In genomic region chr6:37171970-37172812, GRCh38 we compare ENCODE assay signal across 1 cellular context.
A peak's percentile ranks its signal among the peaks of the same experiment; 100 is the strongest.
TF ChIP-seq lines count a peak whose summit lies in the region.

No MANE protein-coding gene starts in this region.

TF ChIP-seq in K562, 482 proteins besides CTCF, POLR2A, EP300 and RAD21 (continued from another document and continues in another):
- TF ChIP-seq, protein P1, sequence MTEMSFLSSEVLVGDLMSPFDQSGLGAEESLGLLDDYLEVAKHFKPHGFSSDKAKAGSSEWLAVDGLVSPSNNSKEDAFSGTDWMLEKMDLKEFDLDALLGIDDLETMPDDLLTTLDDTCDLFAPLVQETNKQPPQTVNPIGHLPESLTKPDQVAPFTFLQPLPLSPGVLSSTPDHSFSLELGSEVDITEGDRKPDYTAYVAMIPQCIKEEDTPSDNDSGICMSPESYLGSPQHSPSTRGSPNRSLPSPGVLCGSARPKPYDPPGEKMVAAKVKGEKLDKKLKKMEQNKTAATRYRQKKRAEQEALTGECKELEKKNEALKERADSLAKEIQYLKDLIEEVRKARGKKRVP (CRISPR knock-in tag; IDR thresholded peaks at IDR 0.05), result peak; percentile 35
- TF ChIP-seq MECOM (CRISPR knock-in tag; IDR thresholded peaks at IDR 0.05) (no peak), SUPT5H (IDR thresholded peaks at IDR 0.05) (peak; percentile 64), GTF2A2 (tag; IDR thresholded peaks at IDR 0.05) (no peak), KLF6 (CRISPR knock-in tag; IDR thresholded peaks at IDR 0.05; ENCODE audit: borderline replicate concordance) (peak; percentile 63; the same call in 1 of the 2 replicates), PTRF (tag; IDR thresholded peaks at IDR 0.05) (no peak), MAZ (CRISPR knock-in tag; conservative IDR thresholded peaks at IDR 0.05 in 1 of 2, IDR thresholded peaks at IDR 0.05 in 1 of 2) (peak; percentile 52 to 86), BACH1 (tag; IDR thresholded peaks at IDR 0.05) (0 out of 2 replicates have a peak, but pooled peaks have one; percentile 37), ZNF766 (CRISPR knock-in tag; conservative IDR thresholded peaks at IDR 0.05) (0 out of 2 replicates have a peak, but pooled peaks have one; percentile 41), ZNF3 (CRISPR knock-in tag; IDR thresholded peaks at IDR 0.05) (no peak; the same call in 1 of the 2 replicates), YY1 (IDR thresholded peaks at IDR 0.05; ENCODE audit: borderline replicate concordance in 1 of 3, control insufficient read depth in 1 of 3, extremely low read depth in 1 of 3, insufficient read depth in 3 of 3, insufficient read length in 1 of 3, insufficient replicate concordance in 2 of 3, low read depth in 1 of 3, low read length in 2 of 3) (peak in 2 of 3 experiments; percentile 75 to 86), PURB (CRISPR knock-in tag; IDR thresholded peaks at IDR 0.05; ENCODE audit: low read depth) (no peak), ZSCAN32 (CRISPR knock-in tag; IDR thresholded peaks at IDR 0.05) (no peak), ZC3H8 (IDR thresholded peaks at IDR 0.05) (no peak), ZFP30 (CRISPR knock-in tag; IDR thresholded peaks at IDR 0.05; ENCODE audit: borderline replicate concordance) (no peak), ZNF830 (CRISPR knock-in tag; IDR thresholded peaks at IDR 0.05) (no peak), EGR1 (conservative IDR thresholded peaks at IDR 0.05) (peak; percentile 54), BCOR (IDR thresholded peaks at IDR 0.05) (no peak), SIX5 (IDR thresholded peaks at IDR 0.05; ENCODE audit: borderline replicate concordance in 1 of 2, insufficient read depth in 1 of 2, low read depth in 1 of 2, low read length in 2 of 2) (no peak), LCOR (CRISPR knock-in tag; IDR thresholded peaks at IDR 0.05) (peak; percentile 92; the same call in 1 of the 2 replicates), CREB1 (IDR thresholded peaks at IDR 0.05) (peak; percentile 60; the same call in 1 of the 2 replicates), CREB1 (CRISPR knock-in tag; IDR thresholded peaks at IDR 0.05) (peak; percentile 38; the same call in 1 of the 2 replicates), SOX6 (IDR thresholded peaks at IDR 0.05) (peak; percentile 71; the same call in 1 of the 2 replicates), RNF2 (IDR thresholded peaks at IDR 0.05) (peak; percentile 79; the same call in 1 of the 2 replicates), ZNF707 (CRISPR knock-in tag; conservative IDR thresholded peaks at IDR 0.05) (no peak), ILK (tag; IDR thresholded peaks at IDR 0.05; ENCODE audit: borderline replicate concordance, low read depth) (no peak), ZNF384 (IDR thresholded peaks at IDR 0.05; ENCODE audit: low read depth, low read length) (peak; percentile 84), FIP1L1 (IDR thresholded peaks at IDR 0.05; ENCODE audit: low read depth, low read length, poor library complexity, severe bottlenecking) (no peak), FOXJ3 (CRISPR knock-in tag; IDR thresholded peaks at IDR 0.05) (no peak), STAT6 (CRISPR knock-in tag; IDR thresholded peaks at IDR 0.05) (no peak)
- TF ChIP-seq, protein P2, sequence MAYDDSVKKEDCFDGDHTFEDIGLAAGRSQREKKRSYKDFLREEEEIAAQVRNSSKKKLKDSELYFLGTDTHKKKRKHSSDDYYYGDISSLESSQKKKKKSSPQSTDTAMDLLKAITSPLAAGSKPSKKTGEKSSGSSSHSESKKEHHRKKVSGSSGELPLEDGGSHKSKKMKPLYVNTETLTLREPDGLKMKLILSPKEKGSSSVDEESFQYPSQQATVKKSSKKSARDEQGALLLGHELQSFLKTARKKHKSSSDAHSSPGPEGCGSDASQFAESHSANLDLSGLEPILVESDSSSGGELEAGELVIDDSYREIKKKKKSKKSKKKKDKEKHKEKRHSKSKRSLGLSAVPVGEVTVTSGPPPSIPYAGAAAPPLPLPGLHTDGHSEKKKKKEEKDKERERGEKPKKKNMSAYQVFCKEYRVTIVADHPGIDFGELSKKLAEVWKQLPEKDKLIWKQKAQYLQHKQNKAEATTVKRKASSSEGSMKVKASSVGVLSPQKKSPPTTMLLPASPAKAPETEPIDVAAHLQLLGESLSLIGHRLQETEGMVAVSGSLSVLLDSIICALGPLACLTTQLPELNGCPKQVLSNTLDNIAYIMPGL (CRISPR knock-in tag; IDR thresholded peaks at IDR 0.05), result 0 out of 2 replicates have a peak, but pooled peaks have one; percentile 42
- TF ChIP-seq, protein P3, sequence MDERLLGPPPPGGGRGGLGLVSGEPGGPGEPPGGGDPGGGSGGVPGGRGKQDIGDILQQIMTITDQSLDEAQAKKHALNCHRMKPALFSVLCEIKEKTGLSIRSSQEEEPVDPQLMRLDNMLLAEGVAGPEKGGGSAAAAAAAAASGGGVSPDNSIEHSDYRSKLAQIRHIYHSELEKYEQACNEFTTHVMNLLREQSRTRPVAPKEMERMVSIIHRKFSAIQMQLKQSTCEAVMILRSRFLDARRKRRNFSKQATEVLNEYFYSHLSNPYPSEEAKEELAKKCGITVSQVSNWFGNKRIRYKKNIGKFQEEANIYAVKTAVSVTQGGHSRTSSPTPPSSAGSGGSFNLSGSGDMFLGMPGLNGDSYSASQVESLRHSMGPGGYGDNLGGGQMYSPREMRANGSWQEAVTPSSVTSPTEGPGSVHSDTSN (CRISPR knock-in tag; IDR thresholded peaks at IDR 0.05; ENCODE audit: low read depth), result no peak
- TF ChIP-seq, protein P3 (tag; conservative IDR thresholded peaks at IDR 0.05; ENCODE audit: low read depth), result no peak
- TF ChIP-seq, protein P4, sequence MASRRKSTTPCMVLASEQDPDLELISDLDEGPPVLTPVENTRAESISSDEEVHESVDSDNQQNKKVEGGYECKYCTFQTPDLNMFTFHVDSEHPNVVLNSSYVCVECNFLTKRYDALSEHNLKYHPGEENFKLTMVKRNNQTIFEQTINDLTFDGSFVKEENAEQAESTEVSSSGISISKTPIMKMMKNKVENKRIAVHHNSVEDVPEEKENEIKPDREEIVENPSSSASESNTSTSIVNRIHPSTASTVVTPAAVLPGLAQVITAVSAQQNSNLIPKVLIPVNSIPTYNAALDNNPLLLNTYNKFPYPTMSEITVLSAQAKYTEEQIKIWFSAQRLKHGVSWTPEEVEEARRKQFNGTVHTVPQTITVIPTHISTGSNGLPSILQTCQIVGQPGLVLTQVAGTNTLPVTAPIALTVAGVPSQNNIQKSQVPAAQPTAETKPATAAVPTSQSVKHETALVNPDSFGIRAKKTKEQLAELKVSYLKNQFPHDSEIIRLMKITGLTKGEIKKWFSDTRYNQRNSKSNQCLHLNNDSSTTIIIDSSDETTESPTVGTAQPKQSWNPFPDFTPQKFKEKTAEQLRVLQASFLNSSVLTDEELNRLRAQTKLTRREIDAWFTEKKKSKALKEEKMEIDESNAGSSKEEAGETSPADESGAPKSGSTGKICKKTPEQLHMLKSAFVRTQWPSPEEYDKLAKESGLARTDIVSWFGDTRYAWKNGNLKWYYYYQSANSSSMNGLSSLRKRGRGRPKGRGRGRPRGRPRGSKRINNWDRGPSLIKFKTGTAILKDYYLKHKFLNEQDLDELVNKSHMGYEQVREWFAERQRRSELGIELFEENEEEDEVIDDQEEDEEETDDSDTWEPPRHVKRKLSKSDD (conservative IDR thresholded peaks at IDR 0.05; ENCODE audit: low read length), result no peak; the same call in 1 of the 2 replicates
- TF ChIP-seq, protein P5, sequence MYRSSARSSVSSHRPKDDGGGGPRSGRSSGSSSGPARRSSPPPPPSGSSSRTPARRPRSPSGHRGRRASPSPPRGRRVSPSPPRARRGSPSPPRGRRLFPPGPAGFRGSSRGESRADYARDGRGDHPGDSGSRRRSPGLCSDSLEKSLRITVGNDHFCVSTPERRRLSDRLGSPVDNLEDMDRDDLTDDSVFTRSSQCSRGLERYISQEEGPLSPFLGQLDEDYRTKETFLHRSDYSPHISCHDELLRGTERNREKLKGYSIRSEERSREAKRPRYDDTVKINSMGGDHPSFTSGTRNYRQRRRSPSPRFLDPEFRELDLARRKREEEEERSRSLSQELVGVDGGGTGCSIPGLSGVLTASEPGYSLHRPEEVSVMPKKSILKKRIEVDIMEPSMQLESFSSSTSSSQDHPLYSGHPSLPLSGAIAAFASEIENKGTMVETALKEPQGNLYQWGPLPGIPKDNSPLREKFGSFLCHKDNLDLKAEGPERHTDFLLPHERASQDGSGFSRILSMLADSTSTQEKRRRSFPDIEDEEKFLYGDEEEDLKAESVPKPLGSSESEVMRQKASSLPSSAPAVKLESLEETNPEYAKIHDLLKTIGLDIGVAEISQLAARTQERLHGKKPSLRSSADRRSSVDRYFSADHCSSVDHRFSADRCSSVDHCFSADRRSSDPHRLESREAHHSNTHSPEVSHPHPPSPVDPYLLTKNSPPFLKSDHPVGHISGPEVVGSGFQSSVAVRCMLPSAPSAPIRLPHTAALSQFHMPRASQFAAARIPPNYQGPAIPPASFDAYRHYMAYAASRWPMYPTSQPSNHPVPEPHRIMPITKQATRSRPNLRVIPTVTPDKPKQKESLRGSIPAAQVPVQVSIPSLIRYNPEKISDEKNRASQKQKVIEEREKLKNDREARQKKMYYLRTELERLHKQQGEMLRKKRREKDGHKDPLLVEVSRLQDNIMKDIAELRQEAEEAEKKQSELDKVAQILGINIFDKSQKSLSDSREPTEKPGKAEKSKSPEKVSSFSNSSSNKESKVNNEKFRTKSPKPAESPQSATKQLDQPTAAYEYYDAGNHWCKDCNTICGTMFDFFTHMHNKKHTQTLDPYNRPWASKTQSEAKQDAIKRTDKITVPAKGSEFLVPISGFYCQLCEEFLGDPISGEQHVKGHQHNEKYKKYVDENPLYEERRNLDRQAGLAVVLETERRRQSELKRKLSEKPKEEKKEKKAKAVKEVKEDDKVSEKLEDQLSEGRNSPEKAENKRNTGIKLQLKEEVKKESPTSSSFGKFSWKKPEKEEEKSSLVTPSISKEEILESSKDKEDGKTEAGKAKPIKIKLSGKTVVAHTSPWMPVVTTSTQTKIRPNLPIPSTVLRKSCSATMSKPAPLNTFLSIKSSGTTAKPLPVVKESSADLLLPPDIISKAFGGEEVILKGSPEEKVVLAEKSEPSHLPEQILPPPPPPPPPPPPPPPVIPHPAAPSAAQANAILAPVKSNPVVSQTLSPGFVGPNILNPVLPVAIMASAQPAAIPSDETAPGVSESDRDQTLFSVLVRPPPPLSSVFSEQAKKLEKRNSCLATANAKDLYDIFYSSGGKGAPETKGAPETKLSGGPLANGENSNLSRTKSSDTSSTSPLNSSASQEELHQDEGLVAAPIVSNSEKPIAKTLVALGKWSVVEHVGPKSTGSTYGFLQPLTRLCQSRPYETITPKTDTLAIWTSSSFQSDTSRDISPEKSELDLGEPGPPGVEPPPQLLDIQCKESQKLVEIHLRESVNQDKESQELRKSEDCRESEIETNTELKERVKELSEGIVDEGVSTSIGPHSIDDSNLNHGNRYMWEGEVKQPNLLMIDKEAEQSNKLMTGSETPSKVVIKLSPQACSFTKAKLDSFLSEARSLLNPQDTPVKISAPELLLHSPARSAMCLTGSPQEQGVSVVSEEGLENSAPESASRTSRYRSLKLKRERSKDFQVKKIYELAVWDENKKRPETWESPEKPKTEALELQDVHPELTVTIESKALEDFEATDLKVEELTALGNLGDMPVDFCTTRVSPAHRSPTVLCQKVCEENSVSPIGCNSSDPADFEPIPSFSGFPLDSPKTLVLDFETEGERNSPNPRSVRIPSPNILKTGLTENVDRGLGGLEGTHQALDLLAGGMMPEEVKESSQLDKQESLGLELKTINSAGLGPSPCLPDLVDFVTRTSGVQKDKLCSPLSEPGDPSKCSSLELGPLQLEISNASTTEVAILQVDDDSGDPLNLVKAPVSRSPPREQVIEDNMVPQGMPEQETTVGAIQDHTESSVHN (IDR thresholded peaks at IDR 0.05; ENCODE audit: borderline replicate concordance in 1 of 2, low read depth in 1 of 2), result no peak
- TF ChIP-seq, protein P6, sequence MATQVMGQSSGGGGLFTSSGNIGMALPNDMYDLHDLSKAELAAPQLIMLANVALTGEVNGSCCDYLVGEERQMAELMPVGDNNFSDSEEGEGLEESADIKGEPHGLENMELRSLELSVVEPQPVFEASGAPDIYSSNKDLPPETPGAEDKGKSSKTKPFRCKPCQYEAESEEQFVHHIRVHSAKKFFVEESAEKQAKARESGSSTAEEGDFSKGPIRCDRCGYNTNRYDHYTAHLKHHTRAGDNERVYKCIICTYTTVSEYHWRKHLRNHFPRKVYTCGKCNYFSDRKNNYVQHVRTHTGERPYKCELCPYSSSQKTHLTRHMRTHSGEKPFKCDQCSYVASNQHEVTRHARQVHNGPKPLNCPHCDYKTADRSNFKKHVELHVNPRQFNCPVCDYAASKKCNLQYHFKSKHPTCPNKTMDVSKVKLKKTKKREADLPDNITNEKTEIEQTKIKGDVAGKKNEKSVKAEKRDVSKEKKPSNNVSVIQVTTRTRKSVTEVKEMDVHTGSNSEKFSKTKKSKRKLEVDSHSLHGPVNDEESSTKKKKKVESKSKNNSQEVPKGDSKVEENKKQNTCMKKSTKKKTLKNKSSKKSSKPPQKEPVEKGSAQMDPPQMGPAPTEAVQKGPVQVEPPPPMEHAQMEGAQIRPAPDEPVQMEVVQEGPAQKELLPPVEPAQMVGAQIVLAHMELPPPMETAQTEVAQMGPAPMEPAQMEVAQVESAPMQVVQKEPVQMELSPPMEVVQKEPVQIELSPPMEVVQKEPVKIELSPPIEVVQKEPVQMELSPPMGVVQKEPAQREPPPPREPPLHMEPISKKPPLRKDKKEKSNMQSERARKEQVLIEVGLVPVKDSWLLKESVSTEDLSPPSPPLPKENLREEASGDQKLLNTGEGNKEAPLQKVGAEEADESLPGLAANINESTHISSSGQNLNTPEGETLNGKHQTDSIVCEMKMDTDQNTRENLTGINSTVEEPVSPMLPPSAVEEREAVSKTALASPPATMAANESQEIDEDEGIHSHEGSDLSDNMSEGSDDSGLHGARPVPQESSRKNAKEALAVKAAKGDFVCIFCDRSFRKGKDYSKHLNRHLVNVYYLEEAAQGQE (CRISPR knock-in tag; IDR thresholded peaks at IDR 0.05; ENCODE audit: low read depth), result 0 out of 2 replicates have a peak, but pooled peaks have one; percentile 37
